Comparison of ENCODE assay signal across 12 cellular contexts in the genomic region with DNA sequence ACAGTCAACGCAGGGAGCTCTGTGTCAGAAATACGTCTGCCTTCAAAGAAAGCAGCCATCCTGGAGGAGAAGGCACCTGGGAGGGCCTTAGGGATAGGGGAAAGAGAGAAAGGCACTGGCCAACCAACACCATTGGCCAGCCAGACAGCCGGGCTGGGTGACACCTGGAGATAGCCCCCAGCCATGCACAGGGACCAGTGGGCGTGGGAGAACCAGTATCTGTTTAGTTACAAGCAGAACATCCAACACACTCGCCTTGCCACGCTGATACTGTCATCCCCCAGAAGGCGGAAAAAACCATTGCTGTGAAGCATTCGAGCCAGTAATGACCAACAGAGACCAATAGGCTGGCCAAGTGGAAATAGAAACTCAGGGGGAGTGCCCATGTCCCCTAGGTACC. TPM values are rescaled to one million over a fixed set of nuclear protein-coding genes. Genes with fewer than 3 reads are reported as not detected.
DNase-seq lines count a peak whose midpoint lies in the region; ATAC-seq and TF ChIP-seq lines count a peak whose summit lies in the region.
"Had no signal": no experiment of that assay in that cellular context is flagged by ENCODE, and none has a peak within 500 bp of the region (broad histone marks: within the 10 kb centered on the region; RNA-seq: fewer than 3 reads in every experiment).

No MANE protein-coding gene starts in this region.

- TF ChIP-seq CTCF in foreskin keratinocyte (conservative IDR thresholded peaks at IDR 0.05) (no peak), spleen (IDR thresholded peaks at IDR 0.05 in 8 of 11, conservative IDR thresholded peaks at IDR 0.05 in 3 of 11) (no peak), type B pancreatic cell (conservative IDR thresholded peaks at IDR 0.05) (no peak)

- intact Hi-C loops in spleen (cut with DNase I; ENCODE audit: low total_unique reads), result no loop called here

- no peak for TF ChIP-seq POLR2A in spleen (IDR thresholded peaks at IDR 0.05)

- DNase-seq in activated T-cell treated with anti-CD3 and anti-CD28 coated beads, Interleukin-2, amount 50 U/mL, for 24 hours, result no peak
- no peak for DNase-seq in activated T-cell treated with anti-CD3 and anti-CD28 coated beads, Interleukin-2, amount 50 U/mL, for 4 hours
- DNase-seq in T-helper 17 cell (no peak), foreskin keratinocyte (no peak), spleen (no peak), type B pancreatic cell (ENCODE audit: extremely low spot score, unreplicated experiment) (no peak)
- DNase-seq: NCI-H1092, NCI-H510A treated with DMSO at 0.1 percent for 48 hours had no signal

- H3K36me3 ChIP-seq in spleen, result peaks cover 0 to 33% (median 21%) of the 10 kb centered on the region in 6 donors

- H3K36me3 Mint-ChIP-seq in activated T-cell treated with anti-CD3 and anti-CD28 coated beads, Interleukin-2, amount 50 U/mL, for 24 hours (ENCODE audit: low read depth), result peaks cover 25% of the 10 kb centered on the region
- H3K36me3 Mint-ChIP-seq in activated T-cell treated with anti-CD3 and anti-CD28 coated beads, Interleukin-2, amount 50 U/mL, for 4 hours (ENCODE audit: insufficient read depth), result peaks cover 12% of the 10 kb centered on the region
- peaks cover 2% of the 10 kb centered on the region for H3K36me3 Mint-ChIP-seq in T-helper 17 cell (ENCODE audit: low read depth)
- peaks cover 10% of the 10 kb centered on the region for H3K36me3 Mint-ChIP-seq in type B pancreatic cell

- H3K27ac Mint-ChIP-seq in activated T-cell treated with anti-CD3 and anti-CD28 coated beads, Interleukin-2, amount 50 U/mL, for 24 hours, result peak overlapping the region; percentile 22
- H3K27ac Mint-ChIP-seq in T-helper 17 cell (peak overlapping the region; percentile 95), type B pancreatic cell (no peak overlapping the region)
- H3K27ac Mint-ChIP-seq: nephron had no signal

- no peaks in the 10 kb centered on the region for H3K27me3 ChIP-seq in foreskin keratinocyte
- peaks cover 0 to 6% (median 0%) of the 10 kb centered on the region in 7 donors for H3K27me3 ChIP-seq in spleen (replicated peaks in 1 of 7)

- H3K27ac ChIP-seq in foreskin keratinocyte (peak overlapping the region; percentile 71), spleen (peak overlapping the region in 7 of 8 donors; percentile 76 to 93 (median 81))
- H3K27ac ChIP-seq: VCaP had no signal

- H3K4me1 ChIP-seq in foreskin keratinocyte (peaks cover 27% of the 10 kb centered on the region), spleen (peaks cover 4 to 69% (median 19%) of the 10 kb centered on the region in 6 donors)

- peaks cover 46% of the 10 kb centered on the region for H3K4me1 Mint-ChIP-seq in activated T-cell treated with anti-CD3 and anti-CD28 coated beads, Interleukin-2, amount 50 U/mL, for 24 hours (ENCODE audit: low read depth)
- H3K4me1 Mint-ChIP-seq in activated T-cell treated with anti-CD3 and anti-CD28 coated beads, Interleukin-2, amount 50 U/mL, for 4 hours (ENCODE audit: low read depth), result peaks cover 35% of the 10 kb centered on the region
- peaks cover 30% of the 10 kb centered on the region for H3K4me1 Mint-ChIP-seq in T-helper 17 cell
- H3K4me1 Mint-ChIP-seq in type B pancreatic cell (ENCODE audit: unreplicated experiment), result no peaks in the 10 kb centered on the region
- H3K4me1 Mint-ChIP-seq: nephron had no signal

- peak overlapping the region in 1 of 8 donors; percentile 56 for H3K4me3 ChIP-seq in spleen

- no peak for ATAC-seq in activated T-cell treated with anti-CD3 and anti-CD28 coated beads, Interleukin-2, amount 50 U/mL, for 4 hours
- ATAC-seq in T-helper 17 cell (no peak), foreskin keratinocyte (peak; percentile 8), GM21786 (IDR thresholded peaks at IDR 0.05; ENCODE audit: unreplicated experiment) (no peak), GM18867 (IDR thresholded peaks at IDR 0.05; ENCODE audit: unreplicated experiment) (no peak)

- 77 to 95% (median 88%) methylated on average over 8 of the region's 8 CpGs for WGBS in spleen, 5 donors

- H3K27me3 Mint-ChIP-seq in activated T-cell treated with anti-CD3 and anti-CD28 coated beads, Interleukin-2, amount 50 U/mL, for 24 hours, result no peaks in the 10 kb centered on the region
- no peaks in the 10 kb centered on the region for H3K27me3 Mint-ChIP-seq in activated T-cell treated with anti-CD3 and anti-CD28 coated beads, Interleukin-2, amount 50 U/mL, for 4 hours (ENCODE audit: low read depth)
- H3K27me3 Mint-ChIP-seq in T-helper 17 cell (no peaks in the 10 kb centered on the region), type B pancreatic cell (no peaks in the 10 kb centered on the region)

- peak overlapping the region; percentile 8 for H3K4me3 Mint-ChIP-seq in activated T-cell treated with anti-CD3 and anti-CD28 coated beads, Interleukin-2, amount 50 U/mL, for 24 hours
- no peak overlapping the region for H3K4me3 Mint-ChIP-seq in activated T-cell treated with anti-CD3 and anti-CD28 coated beads, Interleukin-2, amount 50 U/mL, for 4 hours
- peak overlapping the region; percentile 78 for H3K4me3 Mint-ChIP-seq in T-helper 17 cell
- H3K4me3 Mint-ChIP-seq in type B pancreatic cell, result no peak overlapping the region
- H3K4me3 Mint-ChIP-seq: nephron had no signal

- no peaks in the 10 kb centered on the region for H3K9me3 ChIP-seq in T-helper 17 cell (ENCODE audit: control insufficient read depth, low read length, poor library complexity, severe bottlenecking)
- H3K9me3 ChIP-seq in spleen, result no peaks in the 10 kb centered on the region

- no peaks in the 10 kb centered on the region for H3K9me3 Mint-ChIP-seq in activated T-cell treated with anti-CD3 and anti-CD28 coated beads, Interleukin-2, amount 50 U/mL, for 24 hours
- H3K9me3 Mint-ChIP-seq in activated T-cell treated with anti-CD3 and anti-CD28 coated beads, Interleukin-2, amount 50 U/mL, for 4 hours, result no peaks in the 10 kb centered on the region
- no peaks in the 10 kb centered on the region for H3K9me3 Mint-ChIP-seq in type B pancreatic cell
- H3K9me3 Mint-ChIP-seq: nephron had no signal

RNA-seq across cellular contexts. Expression of a gene that starts 15.5 kb away (rescaled TPM):
- under 1 TPM; 0.46 to 0.74 (median 0.54) TPM for total RNA-seq in activated T-cell treated with anti-CD3 and anti-CD28 coated beads, Interleukin-2, amount 50 U/mL, for 4 hours
- total RNA-seq in T-helper 17 cell (1 to 10 TPM; 1.1 to 1.7 TPM), foreskin keratinocyte (0.21 and 0.37 TPM in 2 replicates), spleen (1 to 10 TPM; 2.7 to 5.3 (median 4.1) TPM), type B pancreatic cell (ENCODE audit: low replicate concordance) (0.67 and 1.3 TPM in 2 replicates)
- polyA plus RNA-seq in foreskin keratinocyte (0.20 and 0.41 TPM in 2 replicates), spleen (1 to 10 TPM; 1.2 to 2.0 (median 1.9) TPM)

RNA-seq across cellular contexts. Expression of a gene that starts 31.0 kb away (rescaled TPM):
- total RNA-seq in activated T-cell treated with anti-CD3 and anti-CD28 coated beads, Interleukin-2, amount 50 U/mL, for 4 hours, result 10 to 100 TPM in 2 of 3 donors, 1 to 10 TPM in 1; 9.2 to 12.5 (median 11.8) TPM
- total RNA-seq in T-helper 17 cell (10 to 100 TPM; 45.0 to 46.2 TPM), foreskin keratinocyte (3.6 and 3.7 TPM in 2 replicates), spleen (100 to 1,000 TPM in 2 of 7 donors, 10 to 100 TPM in 5; 41.6 to 241 (median 90.3) TPM), type B pancreatic cell (ENCODE audit: low replicate concordance) (14.0 and 23.1 TPM in 2 replicates)
- polyA plus RNA-seq in foreskin keratinocyte (1.8 and 2.4 TPM in 2 replicates), spleen (1 to 10 TPM; 2.7 to 7.2 (median 4.2) TPM)

RNA-seq across cellular contexts. Expression of a gene that starts 52.1 kb away (rescaled TPM):
- total RNA-seq in activated T-cell treated with anti-CD3 and anti-CD28 coated beads, Interleukin-2, amount 50 U/mL, for 4 hours, result 10 to 100 TPM; 57.4 to 77.1 (median 75.4) TPM
- total RNA-seq in T-helper 17 cell, result 10 to 100 TPM; 33.5 to 38.6 TPM
- 45.0 and 50.6 TPM in 2 replicates for total RNA-seq in foreskin keratinocyte
- polyA plus RNA-seq in foreskin keratinocyte, result 30.8 and 36.8 TPM in 2 replicates
- total RNA-seq in spleen, result 10 to 100 TPM; 34.9 to 62.9 (median 43.3) TPM
- 10 to 100 TPM; 28.0 to 41.5 (median 39.8) TPM for polyA plus RNA-seq in spleen
- total RNA-seq in type B pancreatic cell (ENCODE audit: low replicate concordance), result 35.3 and 43.1 TPM in 2 replicates

Comparison
In these comparisons a context has a peak if more than half of its experiments do, and no peak if none do; other contexts are left out.
1. H3K4me3 Mint-ChIP-seq: peak in activated T-cell treated with anti-CD3 and anti-CD28 coated beads, Interleukin-2, amount 50 U/mL, for 24 hours (single experiment) and T-helper 17 cell (single experiment); none in activated T-cell treated with anti-CD3 and anti-CD28 coated beads, Interleukin-2, amount 50 U/mL, for 4 hours (single experiment) and type B pancreatic cell (single experiment).